In the genomic region with DNA sequence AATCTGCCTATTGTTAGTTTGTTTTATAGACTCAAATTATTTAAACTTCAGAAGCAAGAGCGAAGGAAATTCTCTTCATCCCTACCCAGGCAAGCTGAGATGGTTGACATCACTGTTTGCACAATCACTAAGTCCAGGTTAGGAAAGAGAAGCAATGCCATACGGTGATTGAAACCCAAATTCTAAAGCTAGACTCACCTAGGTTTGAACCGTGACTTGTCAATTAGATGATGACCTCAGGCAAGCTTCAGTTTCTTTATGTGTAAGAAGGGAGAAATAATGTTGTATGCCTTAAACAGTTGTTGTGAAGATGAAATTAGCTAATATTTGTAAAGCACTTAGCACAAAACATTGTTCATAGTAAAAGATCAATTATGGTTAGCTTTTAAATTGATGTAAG, we compare ENCODE assay signal across 1 cellular context.
TF ChIP-seq lines count a peak whose summit lies in the region.

No MANE protein-coding gene starts in this region.

TF ChIP-seq in HepG2, 621 proteins besides CTCF, POLR2A, EP300 and RAD21 (continued from another document):
- TF ChIP-seq ZBTB26 (CRISPR knock-in tag; IDR thresholded peaks at IDR 0.05; ENCODE audit: borderline replicate concordance): no peak
- TF ChIP-seq ZNF225 (CRISPR knock-in tag; IDR thresholded peaks at IDR 0.05): no peak
- TF ChIP-seq MTF2 (CRISPR knock-in tag; IDR thresholded peaks at IDR 0.05; ENCODE audit: borderline replicate concordance): no peak
- TF ChIP-seq CEBPB (IDR thresholded peaks at IDR 0.05; ENCODE audit: borderline replicate concordance, low read depth, low read length): peak; percentile 40; the same call in 1 of the 2 replicates
- TF ChIP-seq NFIC (IDR thresholded peaks at IDR 0.05; ENCODE audit: low read length): 0 out of 2 replicates have a peak, but pooled peaks have one; percentile 1
- no peak for TF ChIP-seq ZNF670 (CRISPR knock-in tag; IDR thresholded peaks at IDR 0.05; ENCODE audit: borderline replicate concordance)
